Comparison of ENCODE assay signal across 12 cellular contexts in the genomic region with DNA sequence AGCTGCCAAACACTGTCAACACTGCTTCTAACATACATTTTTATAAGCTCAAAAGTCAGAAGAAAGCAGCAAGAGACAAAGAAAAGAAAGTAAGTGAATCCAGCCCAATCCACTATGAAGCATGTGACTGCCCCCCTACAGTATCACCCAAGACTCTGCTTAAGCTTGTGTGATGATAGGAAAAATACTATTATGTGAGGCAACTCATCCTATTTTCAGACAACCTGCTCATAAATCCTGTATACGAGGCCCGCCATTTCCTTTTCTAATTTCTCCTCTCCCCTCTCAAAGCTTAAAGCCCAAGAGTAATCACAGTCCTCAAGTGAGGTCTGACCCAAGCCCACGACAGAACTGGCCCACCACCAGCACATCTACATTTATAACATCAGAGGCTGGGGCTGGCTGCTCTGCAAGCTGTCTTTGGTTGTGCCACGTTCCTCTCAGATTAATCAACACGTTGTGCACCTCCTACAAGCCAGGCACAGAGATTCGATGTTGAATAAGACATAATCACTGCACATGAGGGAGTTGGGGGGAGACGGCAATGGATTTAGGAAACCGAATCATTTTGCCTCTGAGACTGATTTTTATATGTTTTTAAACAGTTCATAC. TPM values are rescaled to one million over a fixed set of nuclear protein-coding genes. Genes with fewer than 3 reads are reported as not detected.
A peak's percentile ranks its signal among the peaks of the same experiment; 100 is the strongest.
DNase-seq lines count a peak whose midpoint lies in the region; ATAC-seq and TF ChIP-seq lines count a peak whose summit lies in the region.
"Had no signal": no experiment of that assay in that cellular context is flagged by ENCODE, and none has a peak within 500 bp of the region (broad histone marks: within the 10 kb centered on the region; RNA-seq: fewer than 3 reads in every experiment).

No MANE protein-coding gene starts in this region.

- no peak for TF ChIP-seq CTCF in glutamatergic neuron (IDR thresholded peaks at IDR 0.05; ENCODE audit: partially characterized antibody, unreplicated experiment)
- TF ChIP-seq CTCF in ovary (IDR thresholded peaks at IDR 0.05): no peak

- WGBS in ovary, 3 donors: 58 to 76% (median 65%) methylated on average over 8 of the region's 8 CpGs

- peak; percentile 81 for ATAC-seq in Right ventricle myocardium inferior
- no peak for ATAC-seq in HG02571 (IDR thresholded peaks at IDR 0.05; ENCODE audit: unreplicated experiment)

- no peak for TF ChIP-seq POLR2A in ovary (IDR thresholded peaks at IDR 0.05)

- peaks cover 2% of the 10 kb centered on the region for H3K9me3 Mint-ChIP-seq in glutamatergic neuron (ENCODE audit: unreplicated experiment)

- H3K4me1 Mint-ChIP-seq in glutamatergic neuron (ENCODE audit: low read depth, unreplicated experiment): peaks cover 18% of the 10 kb centered on the region

- peaks cover 1% of the 10 kb centered on the region for H3K27me3 Mint-ChIP-seq in glutamatergic neuron (ENCODE audit: unreplicated experiment)

- H3K4me1 ChIP-seq in ovary (ENCODE audit: insufficient read depth): peaks cover 9% of the 10 kb centered on the region

- peak overlapping the region in 1 of 2 donors; percentile 16 for H3K27ac ChIP-seq in ovary

- no peaks in the 10 kb centered on the region for H3K9me3 ChIP-seq in ovary

- no peaks in the 10 kb centered on the region for H3K36me3 Mint-ChIP-seq in glutamatergic neuron (ENCODE audit: unreplicated experiment)

- DNase-seq in Right ventricle myocardium inferior (ENCODE audit: missing footprints): peak; percentile 74
- no peak for DNase-seq in cardiac septum (ENCODE audit: low spot score)
- DNase-seq in glutamatergic neuron: no peak
- no peak for DNase-seq in ovary
- DNase-seq in NCI-H1694 treated with DMSO at 0.1 percent for 48 hours (lab: John Stamatoyannopoulos, UW): no peak
- DNase-seq in NCI-H446 treated with DMSO at 0.1 percent for 48 hours (lab: John Stamatoyannopoulos, UW): no peak
- DNase-seq in NCI-H774 (lab: John Stamatoyannopoulos, UW): no peak
- DNase-seq: ACHN, KBM-7, NCI-H748 treated with DMSO at 0.1 percent for 48 hours had no signal

- no peaks in the 10 kb centered on the region for H3K27me3 ChIP-seq in ovary

- H3K4me3 ChIP-seq in ovary: peak overlapping the region; percentile 15

- no peak overlapping the region for H3K4me3 Mint-ChIP-seq in glutamatergic neuron (ENCODE audit: unreplicated experiment)
- H3K4me3 Mint-ChIP-seq: activated T-helper 1 cell treated with anti-CD3 and anti-CD28 coated beads, Interleukin-12 subunit alpha, Interleukin-12 subunit beta, Interleukin-2, Interleukin-4 antibody, amounts not matched to agents 30 ng/mL and 10 ng/mL and 1 ng/mL, durations not matched to agents 14 hours and 24 hours and 36 hours had no signal

- TF ChIP-seq EP300 in ovary (IDR thresholded peaks at IDR 0.05): no peak

- intact Hi-C loops in Right ventricle myocardium inferior (cut with DNase I) (no loop called here), cardiac septum (cut with DNase I) (loop anchor here (5.0 kb wide), 1 partner anchor 61 kb away; no protein-coding TSS in a partner anchor), ovary (cut with DNase I) (no loop called here)

- no peaks in the 10 kb centered on the region for H3K36me3 ChIP-seq in ovary

- peak overlapping the region; percentile 63 for H3K27ac Mint-ChIP-seq in glutamatergic neuron (ENCODE audit: unreplicated experiment)
- H3K27ac Mint-ChIP-seq: activated T-helper 1 cell treated with anti-CD3 and anti-CD28 coated beads, Interleukin-12 subunit alpha, Interleukin-12 subunit beta, Interleukin-2, Interleukin-4 antibody, amounts not matched to agents 30 ng/mL and 10 ng/mL and 1 ng/mL, durations not matched to agents 14 hours and 24 hours and 36 hours had no signal

RNA-seq across cellular contexts. Expression of a gene that starts 16.2 kb away (rescaled TPM):
- 26.8 TPM for total RNA-seq in Right ventricle myocardium inferior
- total RNA-seq in cardiac septum: 21.6 TPM
- 21.8 TPM for total RNA-seq in glutamatergic neuron (ENCODE audit: unreplicated experiment)
- total RNA-seq in ovary: 10 to 100 TPM in 1 of 7 donors, 1 to 10 TPM in 6; 2.5 to 10.6 (median 7.5) TPM
- 1 to 10 TPM; 1.5 to 3.3 TPM for polyA plus RNA-seq in ovary

RNA-seq across cellular contexts. Expression of a gene that starts 49.5 kb away (rescaled TPM):
- total RNA-seq in Right ventricle myocardium inferior: 0.30 TPM
- total RNA-seq in cardiac septum: not detected
- total RNA-seq in glutamatergic neuron (ENCODE audit: unreplicated experiment): 0.39 TPM
- 1 to 10 TPM in 2 of 7 donors, under 1 TPM in 2, not detected in 3; 0.05 to 2.6 (median 1.0) TPM for total RNA-seq in ovary
- under 1 TPM in 1 of 2 donors, not detected in 1; 0.02 TPM for polyA plus RNA-seq in ovary
- total RNA-seq: activated T-helper 1 cell treated with anti-CD3 and anti-CD28 coated beads, Interleukin-12 subunit alpha, Interleukin-12 subunit beta, Interleukin-2, Interleukin-4 antibody, amounts not matched to agents 30 ng/mL and 10 ng/mL and 1 ng/mL, durations not matched to agents 14 hours and 24 hours and 36 hours had no signal
